Comparison of ENCODE assay signal across 26 cellular contexts in genomic region chr19:39686739-39687138, GRCh38. TPM values are rescaled to one million over a fixed set of nuclear protein-coding genes. Genes with fewer than 3 reads are reported as not detected.
"Had no signal": no experiment of that assay in that cellular context is flagged by ENCODE, and none has a peak within 500 bp of the region (broad histone marks: within the 10 kb centered on the region; RNA-seq: fewer than 3 reads in every experiment).

No MANE protein-coding gene starts in this region.

- FAIRE-seq: HTR-8/SVneo, RCC 7860 had no signal

- H3K4me1 ChIP-seq: SJSA1 had no signal

- DNase-seq: KBM-7, MV-4-11, NCI-H1048, NCI-H1105 treated with DMSO at 0.1 percent for 48 hours, NCI-H1417 treated with DMSO at 0.1 percent for 48 hours, NCI-H146, NCI-H1694 treated with DMSO at 0.1 percent for 48 hours, NCI-H2029, NCI-H2081 treated with DMSO at 0.1 percent for 48 hours, NCI-H2171, NCI-H226, NCI-H446, NCI-H510A, NCI-H524 treated with DMSO at 0.1 percent for 48 hours, NCI-H69, NCI-H774, Right ventricle myocardium superior, RPMI8226, SIG-M5 had no signal

- H3K27me3 ChIP-seq: SJSA1 had no signal

- H3K27ac ChIP-seq: HL-60, SJSA1, SK-N-MC had no signal

- H3K4me3 ChIP-seq: SJSA1, SK-N-MC had no signal

- H3K9me3 ChIP-seq: SJSA1 had no signal

- H3K36me3 ChIP-seq: SJSA1 had no signal

RNA-seq across cellular contexts. Expression of gene LGALS14, which starts 17.5 kb away (rescaled TPM):
- total RNA-seq: LHCN-M2, MCF 10A, Right ventricle myocardium superior, SJSA1 had no signal

RNA-seq across cellular contexts. Expression of gene LGALS16, which starts 31.0 kb away (rescaled TPM):
- total RNA-seq: LHCN-M2, MCF 10A, Right ventricle myocardium superior, SJSA1 had no signal

RNA-seq across cellular contexts. Expression of gene CLC, which starts 51.1 kb away (rescaled TPM):
- total RNA-seq: LHCN-M2, MCF 10A, Right ventricle myocardium superior, SJSA1 had no signal
